ENCODE assay signal across 10 cellular contexts in the genomic region with DNA sequence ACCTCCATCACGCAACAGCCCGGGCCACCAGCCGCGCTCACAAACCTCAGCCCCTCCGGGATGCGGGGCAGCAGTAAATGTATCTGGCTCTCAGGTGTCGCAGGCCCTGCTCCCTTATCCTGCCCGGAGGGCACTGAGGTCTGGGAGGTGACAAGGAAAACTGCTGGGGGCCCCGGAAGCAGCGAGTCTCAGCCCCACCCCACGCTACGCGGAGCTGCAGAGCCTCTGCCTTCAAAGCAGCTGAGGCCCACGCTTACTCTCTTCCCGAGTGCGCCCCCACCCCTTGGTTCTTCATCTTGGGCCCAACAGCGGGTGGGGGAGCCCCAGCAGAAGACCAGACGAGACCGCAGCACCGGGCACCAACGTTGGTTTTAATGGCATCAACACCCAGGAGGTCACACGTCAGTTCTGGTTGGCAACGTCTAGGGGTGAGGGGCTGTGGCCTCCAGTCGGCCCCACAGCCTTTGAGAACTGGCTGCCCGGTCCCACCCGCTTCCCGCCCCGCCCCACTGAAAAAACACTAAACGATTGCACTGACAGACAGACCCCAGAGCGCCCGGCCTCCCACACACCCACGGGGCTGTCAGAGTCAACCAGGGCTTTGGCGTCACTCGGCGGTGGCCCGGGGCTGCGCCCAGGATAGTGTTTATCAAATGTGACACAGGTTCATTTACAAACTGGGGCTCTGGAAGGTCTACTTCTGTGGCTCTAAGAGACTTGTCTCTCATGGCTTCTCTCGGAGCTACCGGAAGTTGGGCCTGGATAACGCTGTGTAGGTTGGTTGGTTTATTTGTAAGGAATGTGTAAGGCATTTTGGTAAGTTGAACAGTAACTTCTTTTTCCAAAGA. TPM values are rescaled to one million over a fixed set of nuclear protein-coding genes. Genes with fewer than 3 reads are reported as not detected.
DNase-seq lines count a peak whose midpoint lies in the region; ATAC-seq, FAIRE-seq and TF ChIP-seq lines count a peak whose summit lies in the region.
"Had no signal": no experiment of that assay in that cellular context is flagged by ENCODE, and none has a peak within 500 bp of the region (broad histone marks: within the 10 kb centered on the region; RNA-seq: fewer than 3 reads in every experiment).

No MANE protein-coding gene starts in this region.

- no peaks in the 10 kb centered on the region for H3K79me2 ChIP-seq in GM12878 (ENCODE audit: control insufficient read depth, insufficient read depth, low read length)

- POLR2A ChIA-PET in GM12878 (lab: Charles Lee) = no interaction called here

- H3K4me1 Mint-ChIP-seq in T-helper 2 cell treated with Interferon-gamma antibody and Interleukin-4, amounts not matched to agents 5 μg/mL and 100 μg/mL, for 36 hours (ENCODE audit: low read depth) = peaks cover 23% of the 10 kb centered on the region
- peaks cover 19% of the 10 kb centered on the region for H3K4me1 Mint-ChIP-seq in CD14-positive monocyte

- TSS peak; percentile 96 for BruUV-seq in GM12878 (replicated peaks; lab: Mats Ljungman, UMichigan)

- no peak; the same call in 1 of the 2 replicates for TF ChIP-seq POLR2A in GM12878 (IDR thresholded peaks at IDR 0.05; ENCODE audit: low read depth, low read length)
- TF ChIP-seq POLR2A in lower leg skin (IDR thresholded peaks at IDR 0.05) = no peak

- no peak overlapping the region for H3K4me2 ChIP-seq in GM12878 (ENCODE audit: control insufficient read depth, insufficient read depth)

- TF ChIP-seq RAD21 in GM12878 (IDR thresholded peaks at IDR 0.05; ENCODE audit: insufficient read depth, low read depth, low read length) = no peak

- WGBS in GM12878 (ENCODE audit: insufficient coverage, insufficient replicate concordance, low lambda C conversion rate, missing lambda C conversion rate) = 87% methylated on average over 35 of the region's 40 CpGs
- WGBS in lower leg skin, 2 donors = 83 to 87% methylated on average over 32 to 40 of the region's 40 CpGs

- TF ChIP-seq CTCF in GM12878 (IDR thresholded peaks at IDR 0.05 in 2 of 3, conservative IDR thresholded peaks at IDR 0.05 in 1 of 3; ENCODE audit: control insufficient read depth in 2 of 3, extremely low read depth in 1 of 3, insufficient read depth in 1 of 3, low read depth in 3 of 3, low read length in 3 of 3) = no peak
- no peak for TF ChIP-seq CTCF in lower leg skin (IDR thresholded peaks at IDR 0.05)
- TF ChIP-seq CTCF in tibial artery (IDR thresholded peaks at IDR 0.05) = no peak
- no peak for TF ChIP-seq CTCF in CD14-positive monocyte (IDR thresholded peaks at IDR 0.05)

- in situ Hi-C loops in GM12878 (cut with MboI) = no loop called here

- no peak for DNase-seq in T-helper 2 cell treated with Interferon-gamma antibody and Interleukin-4, amounts not matched to agents 5 μg/mL and 100 μg/mL, for 36 hours (ENCODE audit: low spot score)
- DNase-seq in T-helper 2 cell (no peak), GM12878 (ENCODE audit: low read depth, low spot score) (no peak), lower leg skin (ENCODE audit: low spot score in 2 of 2) (peak; percentile 16 to 84), tibial artery (peak; percentile 45 to 86), NCI-H146 treated with DMSO at 0.1 percent for 48 hours (lab: John Stamatoyannopoulos, UW; ENCODE audit: unreplicated experiment) (no peak), CD14-positive monocyte (ENCODE audit: low spot score) (no peak)
- DNase-seq: NCI-H146 had no signal

- H3K4me1 ChIP-seq in GM12878 (ENCODE audit: control insufficient read depth, insufficient read depth, low read length) = no peaks in the 10 kb centered on the region
- H3K4me1 ChIP-seq in tibial artery = peaks cover 13 to 94% (median 79%) of the 10 kb centered on the region in 4 donors

- ATAC-seq in GM12878 = no peak
- ATAC-seq in HG03469 (IDR thresholded peaks at IDR 0.05; ENCODE audit: unreplicated experiment) = no peak

- H3K36me3 ChIP-seq in GM12878 (ENCODE audit: control insufficient read depth in 2 of 2, insufficient read depth in 2 of 2, low read length in 1 of 2) (peaks cover 5 to 8% of the 10 kb centered on the region in 2 experiments; a peak in 3 of 4 replicates), tibial artery (peaks cover 26 to 54% (median 44%) of the 10 kb centered on the region in 3 donors)

- RAD21 ChIA-PET in GM12878 (lab: Charles Lee; ENCODE audit: unreplicated experiment) = no interaction called here

- peak overlapping the region; percentile 66 for H3K27ac Mint-ChIP-seq in T-helper 2 cell treated with Interferon-gamma antibody and Interleukin-4, amounts not matched to agents 5 μg/mL and 100 μg/mL, for 36 hours
- H3K27ac Mint-ChIP-seq in CD14-positive monocyte = peak overlapping the region in 2 of 7 donors; percentile 26 to 54

- no peak overlapping the region for H2AFZ ChIP-seq in GM12878 (ENCODE audit: control insufficient read depth, low read depth, low read length)

- H3K27me3 ChIP-seq in GM12878 (replicated peaks in 1 of 2; ENCODE audit: control insufficient read depth in 2 of 2, insufficient read depth in 2 of 2, low read length in 1 of 2) (no peaks in the 10 kb centered on the region), tibial artery (no peaks in the 10 kb centered on the region)

- CTCF ChIA-PET in GM12878 (lab: Yijun Ruan, JAX) = interaction anchor here (1.1 kb wide), 1 partner anchor 382 kb away, joined by 3 read pairs; no protein-coding TSS in a partner anchor

- H3K9me3 ChIP-seq in GM12878 (replicated peaks; ENCODE audit: control insufficient read depth, insufficient read depth, low read length) (no peaks in the 10 kb centered on the region), tibial artery (no peaks in the 10 kb centered on the region)

- H3K4me3 Mint-ChIP-seq in T-helper 2 cell treated with Interferon-gamma antibody and Interleukin-4, amounts not matched to agents 5 μg/mL and 100 μg/mL, for 36 hours = no peak overlapping the region
- no peak overlapping the region for H3K4me3 Mint-ChIP-seq in CD14-positive monocyte

- FAIRE-seq in GM12878 (lab: Jason Lieb, UNC) = no peak
- FAIRE-seq: A204.1 had no signal

- H3K27ac ChIP-seq in GM12878 (ENCODE audit: control insufficient read depth, insufficient read depth) = no peak overlapping the region
- peak overlapping the region; percentile 80 to 95 for H3K27ac ChIP-seq in tibial artery

- H3K9ac ChIP-seq in GM12878 (ENCODE audit: control insufficient read depth, insufficient read depth, low read length) = no peak overlapping the region

- H3K9me3 Mint-ChIP-seq in T-helper 2 cell treated with Interferon-gamma antibody and Interleukin-4, amounts not matched to agents 5 μg/mL and 100 μg/mL, for 36 hours = no peaks in the 10 kb centered on the region
- H3K9me3 Mint-ChIP-seq in CD14-positive monocyte = no peaks in the 10 kb centered on the region

- no peaks in the 10 kb centered on the region for H3K27me3 Mint-ChIP-seq in T-helper 2 cell treated with Interferon-gamma antibody and Interleukin-4, amounts not matched to agents 5 μg/mL and 100 μg/mL, for 36 hours (ENCODE audit: low read depth)
- H3K27me3 Mint-ChIP-seq in CD14-positive monocyte (ENCODE audit: low read depth in 3 of 3) = no peaks in the 10 kb centered on the region

- no peaks in the 10 kb centered on the region for H4K20me1 ChIP-seq in GM12878 (ENCODE audit: control insufficient read depth, insufficient read depth)

- H3K36me3 Mint-ChIP-seq in T-helper 2 cell treated with Interferon-gamma antibody and Interleukin-4, amounts not matched to agents 5 μg/mL and 100 μg/mL, for 36 hours (ENCODE audit: low read depth) = peaks cover 20% of the 10 kb centered on the region
- H3K36me3 Mint-ChIP-seq in CD14-positive monocyte = peaks cover 23 to 49% of the 10 kb centered on the region in 2 donors

- intact Hi-C loops in GM12878 (cut with micrococcal nuclease; ENCODE audit: unreplicated experiment) (no loop called here), lower leg skin (cut with DNase I; ENCODE audit: low total_unique reads) (no loop called here), tibial artery (cut with DNase I; ENCODE audit: low total_unique reads) (loop anchor here (5.0 kb wide), 1 partner anchor 36 kb away; no protein-coding TSS in a partner anchor), CD14-positive monocyte (cut with micrococcal nuclease) (loop anchor here in 1 of 2 donors (10.0 kb wide), 1 partner anchor 109 kb away; no protein-coding TSS in a partner anchor)

- SMC1A ChIA-PET in GM12878 (lab: Charles Lee; ENCODE audit: uncharacterized antibody, unreplicated experiment) = no interaction called here

- no peak for TF ChIP-seq EP300 in GM12878 (IDR thresholded peaks at IDR 0.05; ENCODE audit: borderline replicate concordance in 1 of 2, control insufficient read depth in 1 of 2, low read depth in 2 of 2, low read length in 2 of 2)

- no peak overlapping the region for H3K4me3 ChIP-seq in GM12878
- no peak overlapping the region for H3K4me3 ChIP-seq in lower leg skin (ENCODE audit: low read depth, poor library complexity, severe bottlenecking)
- H3K4me3 ChIP-seq in tibial artery = peak overlapping the region in 1 of 2 donors; percentile 32

TF ChIP-seq in GM12878, 131 proteins besides CTCF, POLR2A, EP300 and RAD21:
- no peak for TF ChIP-seq RB1 (IDR thresholded peaks at IDR 0.05; ENCODE audit: borderline replicate concordance)
- no peak for TF ChIP-seq TCF3 (IDR thresholded peaks at IDR 0.05; ENCODE audit: borderline replicate concordance, insufficient read depth, low read depth, low read length)

RNA-seq across cellular contexts. Expression of a gene that starts 43.7 kb away (rescaled TPM):
- 5.4 and 6.0 TPM in 2 replicates for total RNA-seq in GM12878 (2013; cell fraction: nucleolus; rRNA removed)
- total RNA-seq in GM12878 (2014; rRNA removed) = 33.7 and 34.3 TPM in 2 replicates
- total RNA-seq in GM12878 (2014; rRNA removed; fragmentation: Illumina TruSeq; extraction: Trizol) = 39.0 and 39.4 TPM in 2 replicates
- 40.2 and 42.1 TPM in 2 replicates for total RNA-seq in GM12878 (2021)
- 28.9 TPM for polyA plus RNA-seq in GM12878 (2011; ENCODE audit: low read depth)
- 26.7 and 32.1 TPM in 2 replicates for polyA plus RNA-seq in GM12878 (2011; rRNA removed)
- 10.6 and 10.8 TPM in 2 replicates for polyA plus RNA-seq in GM12878 (2011; cell fraction: cytosol; rRNA removed)
- 12.5 and 15.6 TPM in 2 replicates for polyA plus RNA-seq in GM12878 (2011; cell fraction: nucleus; rRNA removed)
- polyA plus RNA-seq in GM12878 (2012) = 54.0 and 59.1 TPM in 2 replicates
- 62.7 and 65.1 TPM in 2 replicates for polyA plus RNA-seq in GM12878 (2014; fragmentation: Illumina TruSeq; extraction: Trizol)
- 10 to 100 TPM; 34.8 to 46.6 TPM for polyA plus RNA-seq in GM12878 (2014; fragmentation: Nextera tagmentation; extraction: Ambion mirVana)
- 33.1 and 36.0 TPM in 2 replicates for polyA plus RNA-seq in GM12878 (2014; rRNA removed)
- polyA plus RNA-seq in GM12878 (2016; fragmentation: Nextera tagmentation; extraction: Ambion mirVana) = 100 to 1,000 TPM; 128 to 137 TPM
- 2.4 and 6.1 TPM in 2 replicates for polyA minus RNA-seq in GM12878 (2011; rRNA and poly(A)+ RNA removed)
- 5.3 and 7.2 TPM in 2 replicates for polyA minus RNA-seq in GM12878 (2011; cell fraction: cytosol; rRNA and poly(A)+ RNA removed)
- polyA minus RNA-seq in GM12878 (2011; cell fraction: nucleus; rRNA and poly(A)+ RNA removed) = 1.2 and 2.2 TPM in 2 replicates
- 100 to 1,000 TPM; 237 to 335 (median 290) TPM for total RNA-seq in lower leg skin
- 10 to 100 TPM; 58.4 to 63.8 TPM for polyA plus RNA-seq in CD14-positive monocyte

Comparison
In these comparisons a context has a peak if more than half of its experiments do, and no peak if none do; other contexts are left out.
1. DNase-seq: peak in lower leg skin (2 of 2) and tibial artery (2 of 2); none in T-helper 2 cell treated with Interferon-gamma antibody and Interleukin-4, amounts not matched to agents 5 μg/mL and 100 μg/mL, for 36 hours (single experiment), T-helper 2 cell (0 of 5), GM12878 (single experiment), NCI-H146 treated with DMSO at 0.1 percent for 48 hours (single experiment) and CD14-positive monocyte (single experiment).
2. RNA of a gene that starts 43.7 kb away (total RNA-seq): 237 to 335 TPM in lower leg skin; 5.4 to 42.1 TPM in GM12878; every median in the first group is over 4 times any median in the second.